Comparison of ENCODE assay signal across 20 cellular contexts in the genomic region with DNA sequence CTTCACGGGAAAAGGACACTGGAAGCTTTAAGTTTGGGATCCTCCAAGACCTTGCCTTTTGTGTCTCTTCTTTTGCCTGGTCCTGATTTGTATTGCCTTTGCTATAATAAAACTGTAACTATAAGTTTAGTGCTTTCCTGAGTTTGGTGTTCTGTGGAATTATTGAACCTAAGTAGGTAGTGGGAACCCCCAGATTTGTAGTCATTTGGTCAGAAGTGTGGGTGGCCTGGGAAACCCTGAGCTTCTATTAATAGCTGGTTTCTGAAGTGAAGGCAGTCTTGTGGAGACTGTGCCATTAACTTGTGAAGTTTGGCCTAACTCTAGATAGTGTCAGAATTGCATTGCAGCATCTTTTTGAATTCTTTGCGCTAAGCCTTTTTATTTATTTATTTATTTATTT. TPM values are rescaled to one million over a fixed set of nuclear protein-coding genes. Genes with fewer than 3 reads are reported as not detected.
DNase-seq lines count a peak whose midpoint lies in the region; ATAC-seq, FAIRE-seq and TF ChIP-seq lines count a peak whose summit lies in the region.
"Had no signal": no experiment of that assay in that cellular context is flagged by ENCODE, and none has a peak within 500 bp of the region (broad histone marks: within the 10 kb centered on the region; RNA-seq: fewer than 3 reads in every experiment).

No MANE protein-coding gene starts in this region.

- H3K9me3 ChIP-seq in GM12878 (replicated peaks; ENCODE audit: control insufficient read depth, insufficient read depth, low read length), result peaks cover 13% of the 10 kb centered on the region; the same call in 2 of the 3 replicates
- H3K9me3 ChIP-seq: BE2C had no signal

- no peak overlapping the region for H2AFZ ChIP-seq in GM12878 (ENCODE audit: control insufficient read depth, low read depth, low read length)

- H3K9me3 Mint-ChIP-seq in activated CD8-positive, alpha-beta T cell treated with anti-CD3 and anti-CD28 coated beads for 36 hours, result peaks cover 13% of the 10 kb centered on the region

- H3K4me2 ChIP-seq in GM12878 (ENCODE audit: control insufficient read depth, insufficient read depth), result no peak overlapping the region; the same call in 1 of the 2 replicates
- H3K4me2 ChIP-seq: KMS-11 had no signal

- RAD21 ChIA-PET in GM12878 (lab: Charles Lee; ENCODE audit: unreplicated experiment), result interaction anchor here (0.7 to 1.7 kb wide), 5 partner anchors 65 to 141 kb away, joined by 3 to 6 read pairs (median 3); no protein-coding TSS in a partner anchor

- peak; percentile 85 for FAIRE-seq in GM12892 (lab: Jason Lieb, UNC)
- no peak for FAIRE-seq in GM12878 (lab: Jason Lieb, UNC)
- FAIRE-seq: A204.1, GM12891, H1 had no signal

- H3K36me3 ChIP-seq in GM12878 (ENCODE audit: control insufficient read depth in 2 of 2, insufficient read depth in 2 of 2, low read length in 1 of 2), result no peaks in the 10 kb centered on the region
- H3K36me3 ChIP-seq: BE2C had no signal

- no peak overlapping the region for H3K27ac Mint-ChIP-seq in activated CD8-positive, alpha-beta T cell treated with anti-CD3 and anti-CD28 coated beads for 36 hours
- H3K27ac Mint-ChIP-seq: CD4-positive, alpha-beta T cell; H9 had no signal

- ATAC-seq in GM18868 (IDR thresholded peaks at IDR 0.05; ENCODE audit: unreplicated experiment) (peak; percentile 42), GM12878 (peak; percentile 77)
- ATAC-seq in activated CD8-positive, alpha-beta T cell treated with anti-CD3 and anti-CD28 coated beads for 36 hours, result no peak

- H3K79me2 ChIP-seq in GM12878 (ENCODE audit: control insufficient read depth, insufficient read depth, low read length), result no peaks in the 10 kb centered on the region

- 29% methylated on average over 2 of the region's 2 CpGs for WGBS in GM12878 (ENCODE audit: insufficient coverage, insufficient replicate concordance, low lambda C conversion rate, missing lambda C conversion rate)

- H3K27me3 ChIP-seq in GM12878 (replicated peaks in 1 of 2; ENCODE audit: control insufficient read depth in 2 of 2, insufficient read depth in 2 of 2, low read length in 1 of 2), result no peaks in the 10 kb centered on the region
- H3K27me3 ChIP-seq: BE2C had no signal

- H3K4me1 ChIP-seq in GM12878 (ENCODE audit: control insufficient read depth, insufficient read depth, low read length), result 0 out of 2 replicates have a peak, but pooled peaks cover 5% of the 10 kb centered on the region
- H3K4me1 ChIP-seq: BE2C had no signal

- SMC1A ChIA-PET in GM12878 (lab: Charles Lee; ENCODE audit: uncharacterized antibody, unreplicated experiment), result interaction anchor here (0.7 to 2.2 kb wide), 10 partner anchors 10 to 131 kb away, joined by 3 to 11 read pairs (median 4); no protein-coding TSS in a partner anchor

- H3K27me3 Mint-ChIP-seq in activated CD8-positive, alpha-beta T cell treated with anti-CD3 and anti-CD28 coated beads for 36 hours, result peaks cover 33% of the 10 kb centered on the region

- in situ Hi-C loops in GM12878 (cut with MboI), result no loop called here

- no peak overlapping the region for H3K9ac ChIP-seq in GM12878 (ENCODE audit: control insufficient read depth, insufficient read depth, low read length)
- H3K9ac ChIP-seq: KMS-11 had no signal

- H3K36me3 Mint-ChIP-seq in activated CD8-positive, alpha-beta T cell treated with anti-CD3 and anti-CD28 coated beads for 36 hours (ENCODE audit: low read depth), result peaks cover 4% of the 10 kb centered on the region

- TF ChIP-seq EP300 in GM12878 (IDR thresholded peaks at IDR 0.05; ENCODE audit: borderline replicate concordance in 1 of 2, control insufficient read depth in 1 of 2, low read depth in 2 of 2, low read length in 2 of 2), result no peak

- no TSS peak for BruUV-seq in GM12878 (replicated peaks; lab: Mats Ljungman, UMichigan)

- POLR2A ChIA-PET in GM12878 (lab: Charles Lee), result interaction anchor here (1.1 to 1.4 kb wide), 2 partner anchors 54 to 79 kb away, joined by 3 to 4 read pairs; no protein-coding TSS in a partner anchor
- POLR2A ChIA-PET in activated CD8-positive, alpha-beta T cell treated with anti-CD3 and anti-CD28 coated beads for 36 hours (lab: Charles Lee), result interaction anchor here (1.1 kb wide), 1 partner anchor 28 kb away, joined by 3 read pairs; no protein-coding TSS in a partner anchor

- no peaks in the 10 kb centered on the region for H4K20me1 ChIP-seq in GM12878 (ENCODE audit: control insufficient read depth, insufficient read depth)

- TF ChIP-seq POLR2A in GM12892 (IDR thresholded peaks at IDR 0.05; ENCODE audit: low read depth, low read length) (no peak), GM12878 (IDR thresholded peaks at IDR 0.05; ENCODE audit: low read depth, low read length) (no peak)

- H3K27ac ChIP-seq in GM12878 (ENCODE audit: control insufficient read depth, insufficient read depth), result peak overlapping the region; percentile 58
- H3K27ac ChIP-seq: HL-60, KMS-11 had no signal

- no peak for TF ChIP-seq CTCF in GM12878 (IDR thresholded peaks at IDR 0.05 in 2 of 3, conservative IDR thresholded peaks at IDR 0.05 in 1 of 3; ENCODE audit: control insufficient read depth in 2 of 3, extremely low read depth in 1 of 3, insufficient read depth in 1 of 3, low read depth in 3 of 3, low read length in 3 of 3)
- no peak for TF ChIP-seq CTCF in activated CD8-positive, alpha-beta T cell treated with anti-CD3 and anti-CD28 coated beads for 36 hours (IDR thresholded peaks at IDR 0.05)

- H3K4me3 Mint-ChIP-seq in activated CD8-positive, alpha-beta T cell treated with anti-CD3 and anti-CD28 coated beads for 36 hours, result no peak overlapping the region
- H3K4me3 Mint-ChIP-seq: CD4-positive, alpha-beta T cell; H9 had no signal

- DNase-seq in GM12892 (ENCODE audit: insufficient read length) (no peak), GM12878 (ENCODE audit: low read depth, low spot score) (peak; percentile 46), GM03348 (ENCODE audit: low spot score) (no peak), dedifferentiated amniotic fluid mesenchymal stem cell (ENCODE audit: extremely low spot score) (no peak)
- no peak for DNase-seq in activated CD8-positive, alpha-beta T cell treated with anti-CD3 and anti-CD28 coated beads for 36 hours
- DNase-seq in NK-92 treated with Interleukin-12 subunit alpha and Interleukin-12 subunit beta, amount 100 ng/mL, for 24 hours (lab: John Stamatoyannopoulos, UW), result no peak
- DNase-seq: ACHN; BE2C; C1 segment of cervical spinal cord; CD4-positive, alpha-beta T cell; DMS153; DMS79; GDM1; H9 had no signal

- CTCF ChIA-PET in GM12878 (lab: Yijun Ruan, JAX), result interaction anchor here (1.2 to 6.3 kb wide), 7 partner anchors 10 to 130 kb away, joined by 3 to 39 read pairs (median 5); no protein-coding TSS in a partner anchor
- CTCF ChIA-PET in activated CD8-positive, alpha-beta T cell treated with anti-CD3 and anti-CD28 coated beads for 36 hours (lab: Charles Lee), result interaction anchor here (0.9 to 3.2 kb wide), 5 partner anchors 11 to 430 kb away, joined by 3 to 16 read pairs (median 3); no protein-coding TSS in a partner anchor

- H3K4me1 Mint-ChIP-seq in activated CD8-positive, alpha-beta T cell treated with anti-CD3 and anti-CD28 coated beads for 36 hours (ENCODE audit: low read depth), result peaks cover 2% of the 10 kb centered on the region
- H3K4me1 Mint-ChIP-seq: H9 had no signal

- no peak overlapping the region for H3K4me3 ChIP-seq in GM12878

- TF ChIP-seq RAD21 in GM12878 (IDR thresholded peaks at IDR 0.05; ENCODE audit: insufficient read depth, low read depth, low read length), result no peak

- intact Hi-C loops in GM12878 (cut with micrococcal nuclease; ENCODE audit: unreplicated experiment), result no loop called here
- intact Hi-C loops in activated CD8-positive, alpha-beta T cell treated with anti-CD3 and anti-CD28 coated beads for 36 hours (cut with micrococcal nuclease), result no loop called here

RNA-seq across cellular contexts. Expression of gene MYCL, which starts 6.8 kb away (rescaled TPM):
- polyA plus RNA-seq in GM12892 (2012; ENCODE audit: missing spikeins), result 2.0 TPM
- total RNA-seq in GM12878 (2013; cell fraction: nucleolus; rRNA removed), result 1.6 and 2.2 TPM in 2 replicates
- total RNA-seq in GM12878 (2014; rRNA removed) (0.79 and 0.98 TPM in 2 replicates), GM12878 (2014; rRNA removed; fragmentation: Illumina TruSeq; extraction: Trizol) (0.46 and 0.49 TPM in 2 replicates), GM12878 (2021) (1.4 and 1.7 TPM in 2 replicates)
- polyA plus RNA-seq in GM12878 (2011; ENCODE audit: low read depth), result 0.72 TPM
- polyA plus RNA-seq in GM12878 (2011; rRNA removed) (0.22 and 0.37 TPM in 2 replicates), GM12878 (2014; fragmentation: Illumina TruSeq; extraction: Trizol) (0.67 and 0.75 TPM in 2 replicates), GM12878 (2014; fragmentation: Nextera tagmentation; extraction: Ambion mirVana) (under 1 TPM; 0.11 to 0.26 TPM), GM12878 (2014; rRNA removed) (0.24 and 0.77 TPM in 2 replicates), GM12878 (2016; fragmentation: Nextera tagmentation; extraction: Ambion mirVana) (under 1 TPM in 1 of 2 experiments, not detected in 1; 0.40 TPM)
- 0.19 and 0.25 TPM in 2 replicates for polyA plus RNA-seq in GM12878 (2011; cell fraction: cytosol; rRNA removed)
- polyA plus RNA-seq in GM12878 (2011; cell fraction: nucleus; rRNA removed), result 0.13 and 0.23 TPM in 2 replicates
- 0.72 and 1.2 TPM in 2 replicates for polyA plus RNA-seq in GM12878 (2012)
- 0.05 and 0.44 TPM in 2 replicates for polyA minus RNA-seq in GM12878 (2011; rRNA and poly(A)+ RNA removed)
- polyA minus RNA-seq in GM12878 (2011; cell fraction: cytosol; rRNA and poly(A)+ RNA removed), result not detected in 2 replicates
- polyA minus RNA-seq in GM12878 (2011; cell fraction: nucleus; rRNA and poly(A)+ RNA removed), result 0.67 and 0.73 TPM in 2 replicates
- under 1 TPM; 0.13 to 0.20 TPM for total RNA-seq in activated CD8-positive, alpha-beta T cell treated with anti-CD3 and anti-CD28 coated beads for 36 hours

RNA-seq across cellular contexts. Expression of gene TRIT1, which starts 25.2 kb away (rescaled TPM):
- 26.9 TPM for polyA plus RNA-seq in GM12892 (2012; ENCODE audit: missing spikeins)
- total RNA-seq in GM12878 (2013; cell fraction: nucleolus; rRNA removed), result 80.4 and 83.6 TPM in 2 replicates
- total RNA-seq in GM12878 (2014; rRNA removed) (29.0 and 33.4 TPM in 2 replicates), GM12878 (2014; rRNA removed; fragmentation: Illumina TruSeq; extraction: Trizol) (27.9 and 32.2 TPM in 2 replicates), GM12878 (2021) (20.5 and 22.8 TPM in 2 replicates)
- polyA plus RNA-seq in GM12878 (2011; ENCODE audit: low read depth), result 16.0 TPM
- polyA plus RNA-seq in GM12878 (2011; rRNA removed) (35.8 and 52.4 TPM in 2 replicates), GM12878 (2014; fragmentation: Illumina TruSeq; extraction: Trizol) (27.5 and 34.4 TPM in 2 replicates), GM12878 (2014; fragmentation: Nextera tagmentation; extraction: Ambion mirVana) (10 to 100 TPM; 13.2 to 17.1 TPM), GM12878 (2014; rRNA removed) (24.5 and 26.4 TPM in 2 replicates), GM12878 (2016; fragmentation: Nextera tagmentation; extraction: Ambion mirVana) (10 to 100 TPM; 24.8 to 25.5 TPM)
- polyA plus RNA-seq in GM12878 (2011; cell fraction: cytosol; rRNA removed), result 16.4 and 16.9 TPM in 2 replicates
- polyA plus RNA-seq in GM12878 (2011; cell fraction: nucleus; rRNA removed), result 32.5 and 41.6 TPM in 2 replicates
- polyA plus RNA-seq in GM12878 (2012), result 19.0 and 19.4 TPM in 2 replicates
- 20.5 and 22.1 TPM in 2 replicates for polyA minus RNA-seq in GM12878 (2011; rRNA and poly(A)+ RNA removed)
- 11.1 and 11.6 TPM in 2 replicates for polyA minus RNA-seq in GM12878 (2011; cell fraction: cytosol; rRNA and poly(A)+ RNA removed)
- polyA minus RNA-seq in GM12878 (2011; cell fraction: nucleus; rRNA and poly(A)+ RNA removed), result 22.7 and 29.0 TPM in 2 replicates
- 10 to 100 TPM; 34.2 to 34.5 TPM for total RNA-seq in activated CD8-positive, alpha-beta T cell treated with anti-CD3 and anti-CD28 coated beads for 36 hours

RNA-seq across cellular contexts. Expression of gene MFSD2A, which starts 46.4 kb away (rescaled TPM):
- 10.5 TPM for polyA plus RNA-seq in GM12892 (2012; ENCODE audit: missing spikeins)
- total RNA-seq in GM12878 (2013; cell fraction: nucleolus; rRNA removed), result 36.5 and 40.1 TPM in 2 replicates
- total RNA-seq in GM12878 (2014; rRNA removed) (30.1 and 34.0 TPM in 2 replicates), GM12878 (2014; rRNA removed; fragmentation: Illumina TruSeq; extraction: Trizol) (13.3 and 14.0 TPM in 2 replicates), GM12878 (2021) (23.1 and 23.4 TPM in 2 replicates)
- 4.5 TPM for polyA plus RNA-seq in GM12878 (2011; ENCODE audit: low read depth)
- polyA plus RNA-seq in GM12878 (2011; rRNA removed) (6.5 and 11.0 TPM in 2 replicates), GM12878 (2014; fragmentation: Illumina TruSeq; extraction: Trizol) (19.5 and 21.6 TPM in 2 replicates), GM12878 (2014; fragmentation: Nextera tagmentation; extraction: Ambion mirVana) (1 to 10 TPM in 1 of 2 experiments, under 1 TPM in 1; 0.84 to 1.9 TPM), GM12878 (2014; rRNA removed) (21.7 and 21.9 TPM in 2 replicates), GM12878 (2016; fragmentation: Nextera tagmentation; extraction: Ambion mirVana) (10 to 100 TPM; 14.3 to 16.1 TPM)
- 14.0 and 15.4 TPM in 2 replicates for polyA plus RNA-seq in GM12878 (2011; cell fraction: cytosol; rRNA removed)
- 54.2 and 55.9 TPM in 2 replicates for polyA plus RNA-seq in GM12878 (2011; cell fraction: nucleus; rRNA removed)
- polyA plus RNA-seq in GM12878 (2012), result 7.7 and 9.9 TPM in 2 replicates
- 15.6 and 23.0 TPM in 2 replicates for polyA minus RNA-seq in GM12878 (2011; rRNA and poly(A)+ RNA removed)
- polyA minus RNA-seq in GM12878 (2011; cell fraction: cytosol; rRNA and poly(A)+ RNA removed), result 6.1 and 6.7 TPM in 2 replicates
- 15.2 and 30.2 TPM in 2 replicates for polyA minus RNA-seq in GM12878 (2011; cell fraction: nucleus; rRNA and poly(A)+ RNA removed)
- 10 to 100 TPM; 15.0 to 19.3 TPM for total RNA-seq in activated CD8-positive, alpha-beta T cell treated with anti-CD3 and anti-CD28 coated beads for 36 hours
